Comparison of ENCODE assay signal across 8 cellular contexts in genomic region chr2:8583400-8584173, GRCh38.
DNase-seq lines count a peak whose midpoint lies in the region; ATAC-seq and TF ChIP-seq lines count a peak whose summit lies in the region.

No MANE protein-coding gene starts in this region.

- peaks cover 0 to 3% of the 10 kb centered on the region in 2 donors for H3K4me1 ChIP-seq in esophagus (ENCODE audit: control insufficient read depth in 2 of 2, insufficient read depth in 2 of 2, low read length in 1 of 2)

- H3K27ac ChIP-seq in esophagus (ENCODE audit: low read depth in 2 of 2, low read length in 1 of 2) = peak overlapping the region; percentile 22 to 62

- peaks cover 13 to 42% of the 10 kb centered on the region in 2 donors for H3K4me1 Mint-ChIP-seq in natural killer cell

- peaks cover 0 to 6% of the 10 kb centered on the region in 2 donors for H3K27me3 Mint-ChIP-seq in natural killer cell (ENCODE audit: low read depth in 2 of 2)

- H3K36me3 Mint-ChIP-seq in natural killer cell = no peaks in the 10 kb centered on the region

- intact Hi-C loops in natural killer cell (cut with micrococcal nuclease) = no loop called here

- H3K4me3 ChIP-seq in esophagus (ENCODE audit: low read depth in 1 of 2, low read length in 2 of 2) = peak overlapping the region in 1 of 2 donors; percentile 21

- peak overlapping the region in 1 of 2 donors; percentile 35 for H3K27ac Mint-ChIP-seq in natural killer cell

- DNase-seq in NCI-H748 (lab: John Stamatoyannopoulos, UW; ENCODE audit: unreplicated experiment) (peak; percentile 96), natural killer cell (peak; percentile 74), AG20443 (ENCODE audit: low spot score) (no peak)
- peak; percentile 55 for DNase-seq in activated CD8-positive, alpha-beta memory T cell treated with anti-CD3 and anti-CD28 coated beads, Interleukin-2, amount 50 U/mL, for 24 hours (ENCODE audit: extremely low read depth)
- peak; percentile 81 to 82 for DNase-seq in stimulated activated CD8-positive, alpha-beta memory T cell treated with anti-CD3 and anti-CD28 coated beads, Interleukin-7, amount 100 ng/mL, for 48 hours (ENCODE audit: extremely low read depth in 1 of 2, low read depth in 1 of 2)

- ATAC-seq in GM18520 (IDR thresholded peaks at IDR 0.05; ENCODE audit: unreplicated experiment) = peak; percentile 59
- ATAC-seq in HG02973 (IDR thresholded peaks at IDR 0.05; ENCODE audit: unreplicated experiment) = peak; percentile 58
- ATAC-seq in natural killer cell = peak; percentile 89 to 94 (median 90)

- H3K4me3 Mint-ChIP-seq in natural killer cell = peak overlapping the region; percentile 78

- H3K9me3 Mint-ChIP-seq in natural killer cell = no peaks in the 10 kb centered on the region

- H3K9me3 ChIP-seq in esophagus (ENCODE audit: control insufficient read depth in 2 of 2, insufficient read depth in 1 of 2, low read depth in 1 of 2, low read length in 1 of 2) = no peaks in the 10 kb centered on the region

- H3K36me3 ChIP-seq in esophagus (ENCODE audit: control insufficient read depth in 2 of 2, insufficient read depth in 2 of 2, low read length in 1 of 2) = no peaks in the 10 kb centered on the region

- 22 to 28% methylated on average over 35 to 39 of the region's 39 CpGs for WGBS in esophagus, 2 donors

- no peak for TF ChIP-seq CTCF in natural killer cell (IDR thresholded peaks at IDR 0.05)

- H3K27me3 ChIP-seq in esophagus (ENCODE audit: control insufficient read depth in 1 of 2, insufficient read depth in 2 of 2, low read length in 2 of 2) = no peaks in the 10 kb centered on the region
